Comparison of ENCODE assay signal across 16 cellular contexts in the genomic region with DNA sequence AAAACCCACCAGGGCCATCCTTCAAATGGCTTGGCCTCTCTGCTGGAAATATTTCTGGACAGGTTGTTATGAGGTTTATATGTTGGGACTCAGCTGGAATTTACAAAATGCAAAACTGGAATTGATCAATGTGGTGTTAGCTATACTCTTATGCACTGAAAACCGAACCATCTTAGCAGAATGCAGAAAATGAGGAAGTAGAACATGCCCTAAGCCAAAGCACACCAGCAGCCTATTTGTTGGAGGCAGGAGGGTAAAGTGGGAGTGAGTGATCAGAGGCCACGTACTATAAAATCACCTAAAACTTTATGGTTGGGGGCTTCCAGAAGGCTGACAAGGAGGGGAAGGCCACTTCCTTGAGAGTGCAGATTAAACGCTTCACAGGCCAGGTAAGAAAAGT.
"Had no signal": no experiment of that assay in that cellular context is flagged by ENCODE, and none has a peak within 500 bp of the region (broad histone marks: within the 10 kb centered on the region; RNA-seq: fewer than 3 reads in every experiment).

No MANE protein-coding gene starts in this region.

- DNase-seq: activated CD4-positive, alpha-beta T cell treated with anti-CD3 and anti-CD28 coated beads, Interleukin-2, amount 10 ng/mL, durations not matched to agents 7 days and 5 days; activated CD8-positive, alpha-beta memory T cell treated with anti-CD3 and anti-CD28 coated beads, Interleukin-2, amount 50 U/mL, for 4 hours; activated naive CD4-positive, alpha-beta T cell treated with anti-CD3 and anti-CD28 coated beads, Interleukin-2, amount 10 ng/mL, durations not matched to agents 7 days and 5 days; activated naive CD8-positive, alpha-beta T cell treated with anti-CD3 and anti-CD28 coated beads, Interleukin-2, amount 50 U/mL, for 24 hours; activated T-cell treated with anti-CD3 and anti-CD28 coated beads, Interleukin-2, amount 50 U/mL, for 4 hours; anterior cingulate cortex; cortex of kidney; effector CD4-positive, alpha-beta T cell; heart left ventricle; kidney; left ventricle myocardium superior; stimulated activated naive CD8-positive, alpha-beta T cell treated with anti-CD3 and anti-CD28 coated beads, Interleukin-15, Interleukin-2, amounts not matched to agents 100 U/mL and 50 U/mL, for 24 hours; substantia nigra; T-helper 2 cell; tibial artery had no signal

- ATAC-seq: activated naive CD8-positive, alpha-beta T cell treated with anti-CD3 and anti-CD28 coated beads, Interleukin-2, amount 50 U/mL, for 24 hours; activated T-cell treated with anti-CD3 and anti-CD28 coated beads, Interleukin-2, amount 50 U/mL, for 4 hours; gastroesophageal sphincter; heart left ventricle; left ventricle myocardium superior; stimulated activated naive CD8-positive, alpha-beta T cell treated with anti-CD3 and anti-CD28 coated beads, Interleukin-15, Interleukin-2, amounts not matched to agents 100 U/mL and 50 U/mL, for 24 hours had no signal
